In the genomic region with DNA sequence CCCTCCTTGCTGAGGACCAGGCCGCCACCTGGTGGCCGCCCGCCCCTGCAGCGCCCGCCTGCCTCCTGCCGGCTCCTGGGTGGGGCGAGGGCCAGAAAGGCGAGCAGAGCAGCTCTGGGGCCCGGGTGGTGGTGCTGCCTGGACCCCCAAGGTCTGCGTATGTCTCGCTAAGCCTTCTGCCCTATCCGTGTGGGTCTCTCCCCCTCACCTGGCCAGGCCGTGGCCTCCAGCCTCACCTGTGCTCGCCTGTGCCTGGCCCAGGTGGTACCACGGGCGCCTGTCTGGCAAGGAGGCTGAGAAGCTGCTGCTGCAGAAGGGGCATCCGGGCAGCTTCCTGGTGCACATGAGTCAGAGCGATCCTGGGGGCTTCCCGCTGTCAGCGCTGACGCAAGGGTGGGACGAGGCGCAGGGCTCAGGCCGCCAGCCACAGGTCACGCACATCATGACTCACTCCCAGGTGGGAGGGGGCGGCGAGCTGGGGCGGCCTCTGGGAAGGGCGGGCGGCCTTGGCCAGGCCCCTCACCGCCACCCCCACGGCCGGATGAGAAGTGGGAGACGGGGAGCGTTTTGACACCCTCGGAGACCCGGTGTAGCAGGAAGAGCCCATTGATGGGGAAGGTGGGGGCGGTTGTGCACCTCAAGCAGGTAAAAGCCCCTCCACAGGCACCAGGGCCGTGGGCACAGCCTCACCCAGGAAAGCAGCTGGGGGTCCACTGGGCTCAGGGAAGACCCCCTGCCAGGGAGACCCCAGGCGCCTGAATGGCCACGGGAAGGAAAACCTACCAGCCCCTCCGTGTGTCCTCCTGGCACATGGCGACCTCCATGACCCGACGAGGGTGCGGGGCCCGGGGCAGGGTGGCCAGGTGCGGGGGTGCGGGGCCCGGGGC, we compare ENCODE assay signal across 8 cellular contexts. TPM values are rescaled to one million over a fixed set of nuclear protein-coding genes. Genes with fewer than 3 reads are reported as not detected.
DNase-seq lines count a peak whose midpoint lies in the region; ATAC-seq and TF ChIP-seq lines count a peak whose summit lies in the region.

No MANE protein-coding gene starts in this region.

- intact Hi-C loops in testis (cut with DNase I; ENCODE audit: low total_unique reads) = loop anchor here (10.0 kb wide), 1 partner anchor 59 kb away; the partner anchor contains the start of gene HES4

- WGBS in testis, 2 donors = 19 to 31% methylated on average over 4 to 36 of the region's 50 CpGs

- H3F3A ChIP-seq in neural cell (ENCODE audit: insufficient read depth, low read length, poor library complexity, severe bottlenecking) = no peaks in the 10 kb centered on the region

- peak; percentile 36 for ATAC-seq in GM18499 (IDR thresholded peaks at IDR 0.05; ENCODE audit: insufficient read depth, unreplicated experiment)
- ATAC-seq in HG02970 (IDR thresholded peaks at IDR 0.05; ENCODE audit: low FRiP score, unreplicated experiment) = peak; percentile 41
- ATAC-seq in activated CD8-positive, alpha-beta memory T cell treated with anti-CD3 and anti-CD28 coated beads, Interleukin-2, amount 10 ng/mL, durations not matched to agents 7 days and 5 days = peak; percentile 72

- H2AFZ ChIP-seq in neural cell (ENCODE audit: low read depth, low read length) = no peak overlapping the region

- H3K4me3 ChIP-seq in neural cell (ENCODE audit: low read length) = no peak overlapping the region
- H3K4me3 ChIP-seq in testis = no peak overlapping the region

- H3K36me3 Mint-ChIP-seq in activated CD8-positive, alpha-beta memory T cell treated with anti-CD3 and anti-CD28 coated beads, Interleukin-2, amount 10 ng/mL, durations not matched to agents 7 days and 5 days = peaks cover 2% of the 10 kb centered on the region

- H3K9me2 ChIP-seq in neural cell (ENCODE audit: insufficient read depth, low read length) = no peaks in the 10 kb centered on the region

- TF ChIP-seq CTCF in neural cell (IDR thresholded peaks at IDR 0.05; ENCODE audit: poor library complexity, severe bottlenecking) = peak; percentile 74
- TF ChIP-seq CTCF in testis (IDR thresholded peaks at IDR 0.05) = peak; percentile 72 to 83 (median 73)

- H3K9me3 ChIP-seq in neural cell (ENCODE audit: low read length) = no peaks in the 10 kb centered on the region
- H3K9me3 ChIP-seq in testis = no peaks in the 10 kb centered on the region

- peaks cover 11% of the 10 kb centered on the region for H3K27me3 ChIP-seq in neural cell (ENCODE audit: insufficient read depth, low read depth, low read length)
- no peaks in the 10 kb centered on the region for H3K27me3 ChIP-seq in testis

- peak overlapping the region; percentile 70 for H3K4me3 Mint-ChIP-seq in activated CD8-positive, alpha-beta memory T cell treated with anti-CD3 and anti-CD28 coated beads, Interleukin-2, amount 10 ng/mL, durations not matched to agents 7 days and 5 days

- no peak for TF ChIP-seq POLR2A in testis (IDR thresholded peaks at IDR 0.05)

- no peaks in the 10 kb centered on the region for H3K36me3 ChIP-seq in neural cell (ENCODE audit: insufficient read depth, low read length)
- no peaks in the 10 kb centered on the region for H3K36me3 ChIP-seq in testis (ENCODE audit: low read depth, missing control alignments)

- no peaks in the 10 kb centered on the region for H3K27me3 Mint-ChIP-seq in activated CD8-positive, alpha-beta memory T cell treated with anti-CD3 and anti-CD28 coated beads, Interleukin-2, amount 10 ng/mL, durations not matched to agents 7 days and 5 days

- TF ChIP-seq RAD21 in neural cell (conservative IDR thresholded peaks at IDR 0.05) = peak; percentile 58

- no peak overlapping the region for H3K9ac ChIP-seq in neural cell (ENCODE audit: low read length)

- H4K20me1 ChIP-seq in neural cell (ENCODE audit: insufficient read depth) = no peaks in the 10 kb centered on the region

- peaks cover 14% of the 10 kb centered on the region for H3K4me1 ChIP-seq in testis

- no peak overlapping the region for H3K27ac ChIP-seq in neural cell (ENCODE audit: low read length)
- H3K27ac ChIP-seq in testis = no peak overlapping the region

- H3K4me2 ChIP-seq in neural cell (ENCODE audit: low read length) = no peak overlapping the region

- H3K4me1 Mint-ChIP-seq in activated CD8-positive, alpha-beta memory T cell treated with anti-CD3 and anti-CD28 coated beads, Interleukin-2, amount 10 ng/mL, durations not matched to agents 7 days and 5 days = peaks cover 38% of the 10 kb centered on the region

- CTCF ChIA-PET in activated CD8-positive, alpha-beta memory T cell treated with anti-CD3 and anti-CD28 coated beads, Interleukin-2, amount 10 ng/mL, durations not matched to agents 7 days and 5 days (lab: Charles Lee) = interaction anchor here (0.7 to 7.5 kb wide), 28 partner anchors 10 to 442 kb away, joined by 3 to 93 read pairs (median 5); partner anchors contain the start of genes ISG15 and PERM1

- H3K79me2 ChIP-seq in neural cell (replicated peaks; ENCODE audit: insufficient read depth, low read length) = no peaks in the 10 kb centered on the region

- DNase-seq in A172 (ENCODE audit: low spot score) (peak; percentile 85), NK-92 (lab: John Stamatoyannopoulos, UW; ENCODE audit: unreplicated experiment) (peak; percentile 42), epidermal melanocyte (ENCODE audit: insufficient read length, low spot score) (peak; percentile 78), testis (peak; percentile 56)
- peak; percentile 95 for DNase-seq in activated CD8-positive, alpha-beta memory T cell treated with anti-CD3 and anti-CD28 coated beads, Interleukin-2, amount 10 ng/mL, durations not matched to agents 7 days and 5 days

- TF ChIP-seq EP300 in neural cell (conservative IDR thresholded peaks at IDR 0.05; ENCODE audit: poor library complexity, severe bottlenecking) = no peak

- H3K27ac Mint-ChIP-seq in activated CD8-positive, alpha-beta memory T cell treated with anti-CD3 and anti-CD28 coated beads, Interleukin-2, amount 10 ng/mL, durations not matched to agents 7 days and 5 days = peak overlapping the region; percentile 61

- no peaks in the 10 kb centered on the region for H3K9me3 Mint-ChIP-seq in activated CD8-positive, alpha-beta memory T cell treated with anti-CD3 and anti-CD28 coated beads, Interleukin-2, amount 10 ng/mL, durations not matched to agents 7 days and 5 days (ENCODE audit: low read depth)

TF ChIP-seq in neural cell, 6 proteins besides CTCF, POLR2A, EP300 and RAD21:
- TF ChIP-seq EZH2 (IDR thresholded peaks at IDR 0.05; ENCODE audit: borderline replicate concordance, insufficient read depth, low read length, poor library complexity, severe bottlenecking) (no peak), TAF1 (IDR thresholded peaks at IDR 0.05; ENCODE audit: low read depth) (no peak)

RNA-seq across cellular contexts. Expression of gene RNF223, which starts 9.9 kb away (rescaled TPM):
- not detected in 2 replicates for total RNA-seq in A172 (2014; rRNA removed; shearing (Covaris generic))
- total RNA-seq in activated CD8-positive, alpha-beta memory T cell treated with anti-CD3 and anti-CD28 coated beads, Interleukin-2, amount 10 ng/mL, durations not matched to agents 7 days and 5 days = not detected
- polyA plus RNA-seq in neural cell (not detected in 2 replicates), testis (ENCODE audit: insufficient read depth, low read depth, low replicate concordance) (not detected)
- not detected in 2 replicates for polyA minus RNA-seq in neural cell
- under 1 TPM; 0.19 to 0.31 TPM for total RNA-seq in testis

RNA-seq across cellular contexts. Expression of gene AGRN, which starts 44.3 kb away (rescaled TPM):
- 107 and 115 TPM in 2 replicates for total RNA-seq in A172 (2014; rRNA removed; shearing (Covaris generic))
- 10 to 100 TPM; 29.3 to 32.8 TPM for total RNA-seq in activated CD8-positive, alpha-beta memory T cell treated with anti-CD3 and anti-CD28 coated beads, Interleukin-2, amount 10 ng/mL, durations not matched to agents 7 days and 5 days
- 104 and 106 TPM in 2 replicates for polyA plus RNA-seq in neural cell
- 131 and 169 TPM in 2 replicates for polyA minus RNA-seq in neural cell
- total RNA-seq in testis = 100 to 1,000 TPM in 1 of 2 donors, 10 to 100 TPM in 1; 99.4 to 108 TPM
- polyA plus RNA-seq in testis (ENCODE audit: insufficient read depth, low read depth, low replicate concordance) = 48.9 TPM

RNA-seq across cellular contexts. Expression of gene ISG15, which starts 50.9 kb away (rescaled TPM):
- total RNA-seq in A172 (2014; rRNA removed; shearing (Covaris generic)) = 63.5 and 100.0 TPM in 2 replicates
- total RNA-seq in activated CD8-positive, alpha-beta memory T cell treated with anti-CD3 and anti-CD28 coated beads, Interleukin-2, amount 10 ng/mL, durations not matched to agents 7 days and 5 days = 100 to 1,000 TPM; 432 to 986 TPM
- polyA plus RNA-seq in neural cell (3.0 and 8.0 TPM in 2 replicates), testis (ENCODE audit: insufficient read depth, low read depth, low replicate concordance) (16.6 TPM)
- polyA minus RNA-seq in neural cell = 1.9 and 4.9 TPM in 2 replicates
- 10 to 100 TPM; 22.8 to 24.0 TPM for total RNA-seq in testis

RNA-seq across cellular contexts. Expression of gene C1orf159, which starts 51.7 kb away (rescaled TPM):
- total RNA-seq in A172 (2014; rRNA removed; shearing (Covaris generic)) = 8.2 and 10.0 TPM in 2 replicates
- 10 to 100 TPM; 22.9 to 23.6 TPM for total RNA-seq in activated CD8-positive, alpha-beta memory T cell treated with anti-CD3 and anti-CD28 coated beads, Interleukin-2, amount 10 ng/mL, durations not matched to agents 7 days and 5 days
- polyA plus RNA-seq in neural cell = 31.5 and 52.6 TPM in 2 replicates
- 18.6 and 20.7 TPM in 2 replicates for polyA minus RNA-seq in neural cell
- total RNA-seq in testis = 10 to 100 TPM; 50.7 to 68.3 TPM
- 40.7 TPM for polyA plus RNA-seq in testis (ENCODE audit: insufficient read depth, low read depth, low replicate concordance)

Comparison
In these comparisons a context has a peak if more than half of its experiments do, and no peak if none do; other contexts are left out.
1. DNase-seq: peak in every context shown above with its lines; median percentile 95 in activated CD8-positive, alpha-beta memory T cell treated with anti-CD3 and anti-CD28 coated beads, Interleukin-2, amount 10 ng/mL, durations not matched to agents 7 days and 5 days; 85 in A172; 78 in epidermal melanocyte; 56 in testis; 42 in NK-92.